Comparison of ENCODE assay signal across 10 cellular contexts in the genomic region with DNA sequence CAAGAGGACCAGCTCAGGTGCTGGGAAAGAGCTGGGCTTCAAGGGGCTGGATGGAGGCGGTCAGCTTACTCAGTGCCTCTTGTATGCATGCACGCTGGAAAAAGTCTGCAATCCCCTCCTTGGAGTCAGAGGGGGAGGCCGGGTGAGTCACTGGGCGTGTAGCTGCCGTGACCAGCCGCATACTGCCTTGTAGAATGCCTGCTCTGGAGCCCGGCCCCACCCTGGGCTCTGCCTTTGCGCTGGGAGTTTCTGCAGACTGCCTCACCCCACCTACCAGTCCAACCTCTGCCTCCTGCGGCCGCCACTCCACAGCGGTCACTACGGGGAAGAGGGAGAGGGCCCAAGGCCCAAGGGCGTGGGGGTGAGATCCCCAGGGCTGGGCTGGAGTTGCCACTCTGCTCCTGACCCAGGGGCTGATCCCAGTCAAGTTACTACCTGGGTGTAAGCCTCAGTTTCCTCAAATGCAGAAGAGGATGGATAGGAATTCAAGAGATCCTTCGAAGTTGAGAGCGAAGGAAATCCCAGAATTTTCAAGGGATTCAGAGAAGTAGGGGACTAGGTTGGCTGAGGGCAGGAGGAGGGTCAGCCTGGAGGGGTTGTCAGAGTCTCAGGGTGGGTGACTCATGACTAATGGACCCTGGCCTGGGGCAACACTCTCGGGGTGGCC. TPM values are rescaled to one million over a fixed set of nuclear protein-coding genes. Genes with fewer than 3 reads are reported as not detected.
DNase-seq lines count a peak whose midpoint lies in the region; ATAC-seq lines count a peak whose summit lies in the region.
"Had no signal": no experiment of that assay in that cellular context is flagged by ENCODE, and none has a peak within 500 bp of the region (broad histone marks: within the 10 kb centered on the region; RNA-seq: fewer than 3 reads in every experiment).

No MANE protein-coding gene starts in this region.

- DNase-seq in GM03348 (ENCODE audit: low spot score) (peak; percentile 97), SW 1271 (lab: John Stamatoyannopoulos, UW) (peak; percentile 57 to 77), Right ventricle myocardium inferior (ENCODE audit: missing footprints) (peak; percentile 78), renal cortical epithelial cell (ENCODE audit: low read depth) (peak; percentile 93), NCI-H2029 (lab: John Stamatoyannopoulos, UW) (no peak), germinal center (ENCODE audit: low spot score) (no peak)
- DNase-seq in activated CD4-positive, CD25-positive, alpha-beta regulatory T cell treated with anti-CD3 and anti-CD28 coated beads, Interleukin-2, amount 50 U/mL, for 72 hours = no peak
- DNase-seq: cortex of kidney, NCI-H2029 treated with DMSO at 0.1 percent for 48 hours had no signal

- ATAC-seq in Right ventricle myocardium inferior (peak; percentile 24), GM19397 (IDR thresholded peaks at IDR 0.05; ENCODE audit: unreplicated experiment) (no peak)

- intact Hi-C loops in Right ventricle myocardium inferior (cut with DNase I) = no loop called here

RNA-seq across cellular contexts. Expression of a gene that starts 4.1 kb away (rescaled TPM):
- total RNA-seq in Right ventricle myocardium inferior = 7.6 TPM
- total RNA-seq in renal cortical epithelial cell = 0.10 TPM in 1 of 2 replicates, not detected in the other

RNA-seq across cellular contexts. Expression of a gene that starts 28.1 kb away (rescaled TPM):
- total RNA-seq in Right ventricle myocardium inferior (not detected), renal cortical epithelial cell (not detected in 2 replicates)

RNA-seq across cellular contexts. Expression of a gene that starts 39.8 kb away (rescaled TPM):
- total RNA-seq in Right ventricle myocardium inferior (9.1 TPM), renal cortical epithelial cell (9.9 and 15.6 TPM in 2 replicates)

Comparison
In these comparisons a context has a peak if more than half of its experiments do, and no peak if none do; other contexts are left out.
1. DNase-seq: peak in GM03348 (single experiment), SW 1271 (2 of 2), Right ventricle myocardium inferior (single experiment) and renal cortical epithelial cell (single experiment); none in NCI-H2029 (single experiment), germinal center (single experiment) and activated CD4-positive, CD25-positive, alpha-beta regulatory T cell treated with anti-CD3 and anti-CD28 coated beads, Interleukin-2, amount 50 U/mL, for 72 hours (single experiment).